10 cellular contexts compared by ENCODE assay signal in genomic region chr11:102306048-102306575, GRCh38. TPM values are rescaled to one million over a fixed set of nuclear protein-coding genes. Genes with fewer than 3 reads are reported as not detected.
DNase-seq lines count a peak whose midpoint lies in the region; ATAC-seq and TF ChIP-seq lines count a peak whose summit lies in the region.
"Had no signal": no experiment of that assay in that cellular context is flagged by ENCODE, and none has a peak within 500 bp of the region (broad histone marks: within the 10 kb centered on the region; RNA-seq: fewer than 3 reads in every experiment).

No MANE protein-coding gene starts in this region.

- H3K4me3 Mint-ChIP-seq in activated CD4-positive, alpha-beta T cell treated with anti-CD3 and anti-CD28 coated beads for 36 hours = peak overlapping the region; percentile 54
- no peak overlapping the region for H3K4me3 Mint-ChIP-seq in CD14-positive monocyte
- H3K4me3 Mint-ChIP-seq: dendritic cell treated with granulocyte-macrophage colony-stimulating factor and Interleukin-4, amounts not matched to agents 40 ng/mL and 50 ng/mL, for 4 days had no signal

- H3K9me3 ChIP-seq in suprapubic skin (peaks cover 3% of the 10 kb centered on the region), ovary (no peaks in the 10 kb centered on the region)

- H3K36me3 Mint-ChIP-seq in activated CD4-positive, alpha-beta T cell treated with anti-CD3 and anti-CD28 coated beads for 36 hours (ENCODE audit: low read depth) = peaks cover 12% of the 10 kb centered on the region
- H3K36me3 Mint-ChIP-seq in CD14-positive monocyte = no peaks in the 10 kb centered on the region

- peak overlapping the region; percentile 1 for H3K4me3 ChIP-seq in suprapubic skin
- no peak overlapping the region for H3K4me3 ChIP-seq in ovary
- H3K4me3 ChIP-seq: uterus had no signal

- peak overlapping the region; percentile 94 for H3K27ac ChIP-seq in foreskin keratinocyte
- H3K27ac ChIP-seq in suprapubic skin = peak overlapping the region; percentile 87
- H3K27ac ChIP-seq in ovary = no peak overlapping the region
- H3K27ac ChIP-seq: uterus had no signal

- CTCF ChIA-PET in activated CD4-positive, alpha-beta T cell treated with anti-CD3 and anti-CD28 coated beads for 36 hours (lab: Charles Lee) = interaction anchor here (0.6 to 12.0 kb wide), 9 partner anchors 10 to 360 kb away, joined by 3 to 222 read pairs (median 4); no protein-coding TSS in a partner anchor

- no peak for DNase-seq in activated CD4-positive, alpha-beta T cell treated with anti-CD3 and anti-CD28 coated beads for 36 hours
- DNase-seq in activated CD4-positive, alpha-beta T cell treated with anti-CD3 and anti-CD28 coated beads, Interleukin-2, amount 50 U/mL, for 4 hours = no peak
- DNase-seq in RPMI7951 (ENCODE audit: low read depth) (peak; percentile 17), foreskin keratinocyte (peak; percentile 96 to 97), suprapubic skin (ENCODE audit: low spot score in 2 of 2) (no peak), CD14-positive monocyte (ENCODE audit: low spot score) (no peak), ovary (no peak)
- DNase-seq: uterus had no signal

- peak; percentile 48 for ATAC-seq in activated CD4-positive, alpha-beta T cell treated with anti-CD3 and anti-CD28 coated beads for 36 hours
- ATAC-seq in foreskin keratinocyte (peak; percentile 97), HG03520 (IDR thresholded peaks at IDR 0.05; ENCODE audit: unreplicated experiment) (no peak)

- TF ChIP-seq CTCF in foreskin keratinocyte (conservative IDR thresholded peaks at IDR 0.05) (peak; percentile 77), suprapubic skin (IDR thresholded peaks at IDR 0.05) (peak in 1 of 2 donors; percentile 13), CD14-positive monocyte (IDR thresholded peaks at IDR 0.05) (no peak), ovary (IDR thresholded peaks at IDR 0.05) (no peak)

- 30% methylated on average over 5 of the region's 5 CpGs for WGBS in suprapubic skin
- WGBS in ovary, 3 donors = 80 to 90% (median 82%) methylated on average over 5 of the region's 5 CpGs

- TF ChIP-seq POLR2A in suprapubic skin (IDR thresholded peaks at IDR 0.05) = no peak
- no peak for TF ChIP-seq POLR2A in ovary (IDR thresholded peaks at IDR 0.05)

- H3K9me3 Mint-ChIP-seq in activated CD4-positive, alpha-beta T cell treated with anti-CD3 and anti-CD28 coated beads for 36 hours (ENCODE audit: low read depth) = peaks cover 17% of the 10 kb centered on the region
- peaks cover 0 to 11% (median 5%) of the 10 kb centered on the region in 7 donors for H3K9me3 Mint-ChIP-seq in CD14-positive monocyte

- H3K4me1 ChIP-seq in foreskin keratinocyte (peaks cover 33% of the 10 kb centered on the region), suprapubic skin (peaks cover 30% of the 10 kb centered on the region), ovary (ENCODE audit: insufficient read depth) (peaks cover 2% of the 10 kb centered on the region)

- H3K27me3 Mint-ChIP-seq in activated CD4-positive, alpha-beta T cell treated with anti-CD3 and anti-CD28 coated beads for 36 hours = no peaks in the 10 kb centered on the region
- peaks cover 0 to 5% (median 1%) of the 10 kb centered on the region in 3 donors for H3K27me3 Mint-ChIP-seq in CD14-positive monocyte (ENCODE audit: low read depth in 3 of 3)

- peak overlapping the region; percentile 86 for H3K27ac Mint-ChIP-seq in activated CD4-positive, alpha-beta T cell treated with anti-CD3 and anti-CD28 coated beads for 36 hours
- peak overlapping the region in 3 of 7 donors; percentile 30 to 89 (median 33) for H3K27ac Mint-ChIP-seq in CD14-positive monocyte

- H3K36me3 ChIP-seq in suprapubic skin (no peaks in the 10 kb centered on the region), ovary (no peaks in the 10 kb centered on the region)
- H3K36me3 ChIP-seq: uterus had no signal

- peaks cover 55% of the 10 kb centered on the region for H3K4me1 Mint-ChIP-seq in activated CD4-positive, alpha-beta T cell treated with anti-CD3 and anti-CD28 coated beads for 36 hours
- H3K4me1 Mint-ChIP-seq in CD14-positive monocyte = peaks cover 31% of the 10 kb centered on the region

- TF ChIP-seq EP300 in suprapubic skin (IDR thresholded peaks at IDR 0.05) (no peak), ovary (IDR thresholded peaks at IDR 0.05) (no peak)

- H3K27me3 ChIP-seq in foreskin keratinocyte (no peaks in the 10 kb centered on the region), suprapubic skin (no peaks in the 10 kb centered on the region), ovary (no peaks in the 10 kb centered on the region)
- H3K27me3 ChIP-seq: uterus had no signal

- POLR2A ChIA-PET in activated CD4-positive, alpha-beta T cell treated with anti-CD3 and anti-CD28 coated beads for 36 hours (lab: Charles Lee) = interaction anchor here (0.6 to 1.1 kb wide), 2 partner anchors 12 to 133 kb away, joined by 3 to 5 read pairs; no protein-coding TSS in a partner anchor

- intact Hi-C loops in activated CD4-positive, alpha-beta T cell treated with anti-CD3 and anti-CD28 coated beads for 36 hours (cut with DNase I, micrococcal nuclease) = loop anchor here (1.0 to 5.0 kb wide), 2 partner anchors 8 to 41 kb away; partner anchors contain the start of gene BIRC2 (in 1 of the 2)
- intact Hi-C loops in CD14-positive monocyte (cut with micrococcal nuclease) = no loop called here
- intact Hi-C loops in ovary (cut with DNase I) = no loop called here

RNA-seq across cellular contexts. Expression of gene BIRC3, which starts 11.2 kb away (rescaled TPM):
- total RNA-seq in activated CD4-positive, alpha-beta T cell treated with anti-CD3 and anti-CD28 coated beads for 36 hours = 100 to 1,000 TPM in 1 of 2 experiments, 10 to 100 TPM in 1; 99.2 to 109 TPM
- 4.8 and 9.3 TPM in 2 replicates for total RNA-seq in RPMI7951 (2014; rRNA removed; shearing (Covaris generic))
- total RNA-seq in foreskin keratinocyte (6.7 and 10.1 TPM in 2 replicates), suprapubic skin (10 to 100 TPM in 3 of 4 donors, 1 to 10 TPM in 1; 4.0 to 18.2 (median 10.7) TPM), ovary (100 to 1,000 TPM in 1 of 7 donors, 1 to 10 TPM in 6; 2.6 to 111 (median 6.3) TPM)
- polyA plus RNA-seq in foreskin keratinocyte (2.0 and 2.8 TPM in 2 replicates), CD14-positive monocyte (1 to 10 TPM; 3.0 to 9.8 TPM), ovary (1 to 10 TPM; 1.9 to 5.1 TPM)

RNA-seq across cellular contexts. Expression of gene BIRC2, which starts 40.9 kb away (rescaled TPM):
- 10 to 100 TPM; 33.0 to 48.8 TPM for total RNA-seq in activated CD4-positive, alpha-beta T cell treated with anti-CD3 and anti-CD28 coated beads for 36 hours
- total RNA-seq in RPMI7951 (2014; rRNA removed; shearing (Covaris generic)) = 79.0 and 98.2 TPM in 2 replicates
- total RNA-seq in foreskin keratinocyte = 52.7 and 57.3 TPM in 2 replicates
- polyA plus RNA-seq in foreskin keratinocyte = 25.8 and 27.1 TPM in 2 replicates
- 10 to 100 TPM; 56.9 to 76.5 (median 64.6) TPM for total RNA-seq in suprapubic skin
- 10 to 100 TPM; 50.2 to 54.7 TPM for polyA plus RNA-seq in CD14-positive monocyte
- total RNA-seq in ovary = 10 to 100 TPM; 27.1 to 57.8 (median 33.6) TPM
- polyA plus RNA-seq in ovary = 10 to 100 TPM; 23.7 to 41.3 TPM

Comparison
In these comparisons a context has a peak if more than half of its experiments do, and no peak if none do; other contexts are left out.
1. DNase-seq: peak in RPMI7951 (single experiment) and foreskin keratinocyte (2 of 2); none in activated CD4-positive, alpha-beta T cell treated with anti-CD3 and anti-CD28 coated beads for 36 hours (single experiment), activated CD4-positive, alpha-beta T cell treated with anti-CD3 and anti-CD28 coated beads, Interleukin-2, amount 50 U/mL, for 4 hours (0 of 2), suprapubic skin (0 of 2), CD14-positive monocyte (single experiment) and ovary (0 of 5).
2. H3K27ac ChIP-seq: peak in foreskin keratinocyte (single experiment) and suprapubic skin (single experiment); none in ovary (0 of 2).
3. intact Hi-C loops: an anchor here in activated CD4-positive, alpha-beta T cell treated with anti-CD3 and anti-CD28 coated beads for 36 hours (1.0 to 5.0 kb wide); none called in CD14-positive monocyte and ovary.